1 cellular context compared by ENCODE assay signal in genomic region chr22:32446321-32446720, GRCh38.
A peak's percentile ranks its signal among the peaks of the same experiment; 100 is the strongest.
TF ChIP-seq lines count a peak whose summit lies in the region.

No MANE protein-coding gene starts in this region.

TF ChIP-seq in HepG2, 621 proteins besides CTCF, POLR2A, EP300 and RAD21:
- TF ChIP-seq CREB1 (IDR thresholded peaks at IDR 0.05) (0 out of 2 replicates have a peak, but pooled peaks have one; percentile 9), CREB1 (CRISPR knock-in tag; IDR thresholded peaks at IDR 0.05) (no peak), ZNF562 (CRISPR knock-in tag; IDR thresholded peaks at IDR 0.05; ENCODE audit: borderline replicate concordance) (no peak)
